10 cellular contexts compared by ENCODE assay signal in genomic region chr22:43777204-43777671, GRCh38. TPM values are rescaled to one million over a fixed set of nuclear protein-coding genes. Genes with fewer than 3 reads are reported as not detected.
DNase-seq lines count a peak whose midpoint lies in the region; ATAC-seq and TF ChIP-seq lines count a peak whose summit lies in the region.
"Had no signal": no experiment of that assay in that cellular context is flagged by ENCODE, and none has a peak within 500 bp of the region (broad histone marks: within the 10 kb centered on the region; RNA-seq: fewer than 3 reads in every experiment).

No MANE protein-coding gene starts in this region.

- CTCF ChIA-PET in RWPE1 (lab: Yijun Ruan, JAX): interaction anchor here (0.5 to 0.8 kb wide), 3 partner anchors 36 to 972 kb away, joined by 3 read pairs; no protein-coding TSS in a partner anchor
- CTCF ChIA-PET in HEK293T (lab: Yijun Ruan, JAX): no interaction called here

- POLR2A ChIA-PET in RWPE1 (lab: Yijun Ruan, JAX; ENCODE audit: low non-redundant PET): no interaction called here
- POLR2A ChIA-PET in HEK293T (lab: Yijun Ruan, JAX): no interaction called here

- ATAC-seq in HG03354 (IDR thresholded peaks at IDR 0.05; ENCODE audit: poor library complexity, severe bottlenecking, unreplicated experiment) (no peak), HG03342 (IDR thresholded peaks at IDR 0.05; ENCODE audit: unreplicated experiment) (no peak)

- peak; percentile 74 for DNase-seq in GDM1 (lab: John Stamatoyannopoulos, UW)
- peak; percentile 36 for DNase-seq in RWPE1 (ENCODE audit: low spot score)
- DNase-seq in fibroblast of gingiva (ENCODE audit: low read depth): peak; percentile 34
- DNase-seq in occipital lobe (lab: John Stamatoyannopoulos, UW): peak; percentile 35
- no peak for DNase-seq in activated naive CD4-positive, alpha-beta T cell treated with anti-CD3 and anti-CD28 coated beads, Interleukin-2, amount 50 U/mL, for 16 hours
- DNase-seq in HEK293T (ENCODE audit: extremely low spot score): no peak
- DNase-seq: effector memory CD4-positive, alpha-beta T cell; stimulated activated CD4-positive, alpha-beta T cell treated with anti-CD3 and anti-CD28 coated beads, Interleukin-15, amount 100 ng/mL, for 24 hours had no signal

- TF ChIP-seq CTCF in RWPE1 (conservative IDR thresholded peaks at IDR 0.05; ENCODE audit: low read depth): no peak

- no peak overlapping the region for H3K27ac ChIP-seq in RWPE1

TF ChIP-seq in HEK293T, 16 proteins besides CTCF, POLR2A, EP300 and RAD21:
- TF ChIP-seq BHLHE40 (IDR thresholded peaks at IDR 0.05; ENCODE audit: borderline replicate concordance) (no peak), NFRKB (IDR thresholded peaks at IDR 0.05) (no peak), L3MBTL2 (conservative IDR thresholded peaks at IDR 0.05) (no peak), ELF4 (IDR thresholded peaks at IDR 0.05) (no peak), TARDBP (IDR thresholded peaks at IDR 0.05) (no peak), FOXA1 (IDR thresholded peaks at IDR 0.05) (no peak), CTBP1 (IDR thresholded peaks at IDR 0.05; ENCODE audit: borderline replicate concordance) (no peak)

RNA-seq across cellular contexts. Expression of gene EFCAB6, which starts 34.9 kb away (rescaled TPM):
- total RNA-seq in occipital lobe: 8.3 TPM

Comparison
In these comparisons a context has a peak if more than half of its experiments do, and no peak if none do; other contexts are left out.
1. DNase-seq: peak in GDM1 (single experiment), RWPE1 (single experiment), fibroblast of gingiva (single experiment) and occipital lobe (single experiment); none in activated naive CD4-positive, alpha-beta T cell treated with anti-CD3 and anti-CD28 coated beads, Interleukin-2, amount 50 U/mL, for 16 hours (single experiment) and HEK293T (single experiment).